8 cellular contexts compared by ENCODE assay signal in the genomic region with DNA sequence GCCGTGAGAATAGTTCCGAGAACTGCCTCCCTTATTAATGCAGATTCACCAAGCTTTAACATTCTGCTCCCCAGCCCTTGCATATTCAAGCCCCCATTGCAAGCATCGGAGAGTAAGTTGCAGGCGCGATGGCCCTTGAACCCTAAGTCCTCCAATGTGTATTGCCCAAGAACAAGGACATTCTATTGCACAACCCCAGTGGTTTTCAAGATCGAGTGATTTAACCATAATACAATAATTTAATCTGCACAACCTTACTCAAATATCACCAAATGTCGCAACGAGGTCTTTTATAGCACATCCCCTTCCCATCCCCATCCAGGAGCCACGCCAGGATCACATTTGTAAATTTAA. TPM values are rescaled to one million over a fixed set of nuclear protein-coding genes. Genes with fewer than 3 reads are reported as not detected.
DNase-seq lines count a peak whose midpoint lies in the region; ATAC-seq and TF ChIP-seq lines count a peak whose summit lies in the region.

No MANE protein-coding gene starts in this region.

- CTCF ChIA-PET in activated CD4-positive, alpha-beta memory T cell treated with anti-CD3 and anti-CD28 coated beads, Interleukin-2, amount 10 ng/mL, durations not matched to agents 7 days and 5 days (lab: Charles Lee), result interaction anchor here (0.8 to 2.5 kb wide), 6 partner anchors 18 to 197 kb away, joined by 3 to 17 read pairs (median 3); no protein-coding TSS in a partner anchor

- peak overlapping the region; percentile 65 for H3K4me3 ChIP-seq in GM12865 (ENCODE audit: low read depth, low read length)
- no peak overlapping the region for H3K4me3 ChIP-seq in HAP-1

- ATAC-seq in sciatic nerve (peak; percentile 50), GM19463 (IDR thresholded peaks at IDR 0.05; ENCODE audit: unreplicated experiment) (no peak)

- H3K4me1 Mint-ChIP-seq in activated CD4-positive, alpha-beta memory T cell treated with anti-CD3 and anti-CD28 coated beads, Interleukin-2, amount 10 ng/mL, durations not matched to agents 7 days and 5 days, result peaks cover 23% of the 10 kb centered on the region
- peaks cover 16% of the 10 kb centered on the region for H3K4me1 Mint-ChIP-seq in glutamatergic neuron (ENCODE audit: low read depth, unreplicated experiment)

- no peaks in the 10 kb centered on the region for H3K27me3 ChIP-seq in HAP-1 (ENCODE audit: low read depth)

- no peaks in the 10 kb centered on the region for H3K36me3 ChIP-seq in HAP-1 (replicated peaks)

- TF ChIP-seq CTCF in GM12865 (IDR thresholded peaks at IDR 0.05; ENCODE audit: insufficient read depth, low read depth, low read length, missing control alignments), result no peak
- TF ChIP-seq CTCF in glutamatergic neuron (IDR thresholded peaks at IDR 0.05; ENCODE audit: partially characterized antibody, unreplicated experiment), result no peak

- H3K27ac Mint-ChIP-seq in activated CD4-positive, alpha-beta memory T cell treated with anti-CD3 and anti-CD28 coated beads, Interleukin-2, amount 10 ng/mL, durations not matched to agents 7 days and 5 days, result no peak overlapping the region
- H3K27ac Mint-ChIP-seq in glutamatergic neuron (ENCODE audit: unreplicated experiment), result peak overlapping the region; percentile 98

- peaks cover 24% of the 10 kb centered on the region for H3K4me1 ChIP-seq in HAP-1

- DNase-seq in GM12865 (ENCODE audit: low read depth), result no peak
- no peak for DNase-seq in activated CD4-positive, alpha-beta memory T cell treated with anti-CD3 and anti-CD28 coated beads, Interleukin-2, amount 10 ng/mL, durations not matched to agents 7 days and 5 days
- no peak for DNase-seq in glutamatergic neuron
- no peak for DNase-seq in sciatic nerve (ENCODE audit: low spot score)
- DNase-seq in putamen (ENCODE audit: low spot score), result no peak
- DNase-seq in stimulated activated CD4-positive, alpha-beta T cell treated with anti-CD3 and anti-CD28 coated beads, Interleukin-1b, Interleukin-23, amount 100 ng/mL, for 48 hours, result no peak
- DNase-seq in HAP-1 (ENCODE audit: low spot score in 2 of 2), result no peak

- peaks cover 7% of the 10 kb centered on the region for H3K27me3 Mint-ChIP-seq in activated CD4-positive, alpha-beta memory T cell treated with anti-CD3 and anti-CD28 coated beads, Interleukin-2, amount 10 ng/mL, durations not matched to agents 7 days and 5 days
- peaks cover 5% of the 10 kb centered on the region for H3K27me3 Mint-ChIP-seq in glutamatergic neuron (ENCODE audit: unreplicated experiment)

- H3K9me3 ChIP-seq in HAP-1, result no peaks in the 10 kb centered on the region

- H3K36me3 Mint-ChIP-seq in activated CD4-positive, alpha-beta memory T cell treated with anti-CD3 and anti-CD28 coated beads, Interleukin-2, amount 10 ng/mL, durations not matched to agents 7 days and 5 days (ENCODE audit: low read depth), result no peaks in the 10 kb centered on the region
- no peaks in the 10 kb centered on the region for H3K36me3 Mint-ChIP-seq in glutamatergic neuron (ENCODE audit: unreplicated experiment)

- POLR2A ChIA-PET in activated CD4-positive, alpha-beta memory T cell treated with anti-CD3 and anti-CD28 coated beads, Interleukin-2, amount 10 ng/mL, durations not matched to agents 7 days and 5 days (lab: Charles Lee), result interaction anchor here (1.0 to 1.3 kb wide), 4 partner anchors 23 to 264 kb away, joined by 3 to 5 read pairs (median 4); no protein-coding TSS in a partner anchor

- H3K9me3 Mint-ChIP-seq in activated CD4-positive, alpha-beta memory T cell treated with anti-CD3 and anti-CD28 coated beads, Interleukin-2, amount 10 ng/mL, durations not matched to agents 7 days and 5 days, result no peaks in the 10 kb centered on the region
- H3K9me3 Mint-ChIP-seq in glutamatergic neuron (ENCODE audit: unreplicated experiment), result peaks cover 13% of the 10 kb centered on the region

- peak overlapping the region; percentile 80 for H3K4me3 Mint-ChIP-seq in activated CD4-positive, alpha-beta memory T cell treated with anti-CD3 and anti-CD28 coated beads, Interleukin-2, amount 10 ng/mL, durations not matched to agents 7 days and 5 days
- peak overlapping the region; percentile 83 for H3K4me3 Mint-ChIP-seq in glutamatergic neuron (ENCODE audit: unreplicated experiment)

- intact Hi-C loops in sciatic nerve (cut with DNase I), result no loop called here

- in situ Hi-C loops in HAP-1 (cut with MboI; ENCODE audit: low sequenced_read_pairs), result no loop called here

RNA-seq across cellular contexts. Expression of a gene that starts 21.7 kb away (rescaled TPM):
- total RNA-seq in activated CD4-positive, alpha-beta memory T cell treated with anti-CD3 and anti-CD28 coated beads, Interleukin-2, amount 10 ng/mL, durations not matched to agents 7 days and 5 days, result 10 to 100 TPM; 13.4 to 18.0 TPM
- total RNA-seq in glutamatergic neuron (ENCODE audit: unreplicated experiment), result 72.2 TPM
- 319 TPM for total RNA-seq in sciatic nerve
